Comparison of ENCODE assay signal across 15 cellular contexts in the genomic region with DNA sequence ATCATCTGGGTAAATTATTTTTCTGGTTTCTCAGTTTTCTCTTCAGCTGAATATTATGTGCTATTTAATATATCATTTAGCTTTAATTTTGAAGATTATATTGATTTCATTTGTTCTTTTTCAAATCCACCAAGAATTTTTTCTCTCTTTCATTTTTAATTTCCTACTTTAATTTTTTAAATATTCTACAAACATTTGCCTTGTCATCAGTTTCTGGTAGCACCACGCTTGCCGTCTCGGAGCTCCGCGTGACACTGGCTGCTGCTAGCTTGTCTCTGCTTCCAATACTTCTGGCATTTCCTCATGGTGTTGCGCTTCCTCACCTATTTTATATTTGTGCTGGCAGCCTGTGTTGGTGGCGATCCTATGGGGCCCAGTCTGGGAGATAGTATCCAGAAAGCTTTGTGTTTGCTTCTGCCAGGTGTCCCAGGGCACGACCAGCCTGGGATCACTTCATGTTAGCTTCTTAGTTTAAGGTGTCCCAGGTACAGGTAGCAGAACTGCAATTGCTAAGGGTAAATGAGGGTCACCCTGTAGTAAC. TPM values are rescaled to one million over a fixed set of nuclear protein-coding genes. Genes with fewer than 3 reads are reported as not detected.
"Had no signal": no experiment of that assay in that cellular context is flagged by ENCODE, and none has a peak within 500 bp of the region (broad histone marks: within the 10 kb centered on the region; RNA-seq: fewer than 3 reads in every experiment).

No MANE protein-coding gene starts in this region.

RNA-seq across cellular contexts. Expression of gene GPR31, which starts 33.3 kb away (rescaled TPM):
- total RNA-seq: activated B cell treated with CpG ODN at 0.5 μM for 24 hours; activated CD4-positive, alpha-beta memory T cell treated with anti-CD3 and anti-CD28 coated beads for 36 hours; activated CD4-positive, alpha-beta memory T cell treated with anti-CD3 and anti-CD28 coated beads, Interleukin-2, amount 10 ng/mL, durations not matched to agents 7 days and 5 days; activated CD4-positive, alpha-beta T cell treated with anti-CD3 and anti-CD28 coated beads for 36 hours; activated CD4-positive, alpha-beta T cell treated with anti-CD3 and anti-CD28 coated beads, Interleukin-2, amount 10 ng/mL, durations not matched to agents 24 days and 14 days; activated CD4-positive, alpha-beta T cell treated with anti-CD3 and anti-CD28 coated beads, Interleukin-2, amount 10 ng/mL, durations not matched to agents 7 days and 5 days; activated CD8-positive, alpha-beta memory T cell treated with anti-CD3 and anti-CD28 coated beads for 36 hours; activated CD8-positive, alpha-beta memory T cell treated with anti-CD3 and anti-CD28 coated beads, Interleukin-2, amount 10 ng/mL, durations not matched to agents 7 days and 5 days; activated CD8-positive, alpha-beta T cell treated with anti-CD3 and anti-CD28 coated beads for 36 hours; activated CD8-positive, alpha-beta T cell treated with anti-CD3 and anti-CD28 coated beads, Interleukin-2, amount 10 ng/mL, durations not matched to agents 7 days and 5 days; T-cell; T-helper 1 cell treated with Interleukin-12 subunit alpha and Interleukin-12 subunit beta and Interleukin-4 antibody, amounts not matched to agents 30 ng/mL and 1 ng/mL, for 36 hours; T-helper 17 cell; T-helper 2 cell treated with Interferon-gamma antibody and Interleukin-4, amounts not matched to agents 100 ng/mL and 5 ng/mL, for 36 hours; WTC11 had no signal
